1 cellular context compared by ENCODE assay signal in genomic region chr11:100671471-100671870, GRCh38.
TF ChIP-seq lines count a peak whose summit lies in the region.

No MANE protein-coding gene starts in this region.

TF ChIP-seq in HepG2, 621 proteins besides CTCF, POLR2A, EP300 and RAD21 (continued from another document):
- TF ChIP-seq THRA (CRISPR knock-in tag; IDR thresholded peaks at IDR 0.05; ENCODE audit: borderline replicate concordance) = no peak
- no peak for TF ChIP-seq CBX5 (CRISPR knock-in tag; IDR thresholded peaks at IDR 0.05; ENCODE audit: borderline replicate concordance)
- TF ChIP-seq GATAD1 (CRISPR knock-in tag; IDR thresholded peaks at IDR 0.05) = no peak
- no peak for TF ChIP-seq DZIP1 (CRISPR knock-in tag; IDR thresholded peaks at IDR 0.05)
- no peak for TF ChIP-seq ZNF740 (CRISPR knock-in tag; IDR thresholded peaks at IDR 0.05)
- TF ChIP-seq ZNF580 (CRISPR knock-in tag; IDR thresholded peaks at IDR 0.05; ENCODE audit: borderline replicate concordance, low read depth) = no peak
- TF ChIP-seq ZNF160 (CRISPR knock-in tag; IDR thresholded peaks at IDR 0.05) = no peak
- no peak for TF ChIP-seq ZNF143 (CRISPR knock-in tag; IDR thresholded peaks at IDR 0.05)
- TF ChIP-seq ZNF644 (CRISPR knock-in tag; IDR thresholded peaks at IDR 0.05; ENCODE audit: low read depth) = no peak
- TF ChIP-seq MTERF4 (CRISPR knock-in tag; IDR thresholded peaks at IDR 0.05) = no peak
- no peak for TF ChIP-seq ZNF10 (CRISPR knock-in tag; IDR thresholded peaks at IDR 0.05; ENCODE audit: borderline replicate concordance, low read depth)
- no peak for TF ChIP-seq HNF1B (CRISPR knock-in tag; IDR thresholded peaks at IDR 0.05)
- TF ChIP-seq ZC3H13 (CRISPR knock-in tag; IDR thresholded peaks at IDR 0.05) = no peak
